13 cellular contexts compared by ENCODE assay signal in genomic region chr15:64071931-64072765, GRCh38.
DNase-seq lines count a peak whose midpoint lies in the region; ATAC-seq and TF ChIP-seq lines count a peak whose summit lies in the region.
"Had no signal": no experiment of that assay in that cellular context is flagged by ENCODE, and none has a peak within 500 bp of the region (broad histone marks: within the 10 kb centered on the region; RNA-seq: fewer than 3 reads in every experiment).

No MANE protein-coding gene starts in this region.

- H3K4me3 ChIP-seq in adipocyte (ENCODE audit: low read length) (peak overlapping the region; percentile 17), fibroblast of pulmonary artery (replicated peaks; ENCODE audit: low read depth, low read length) (no peak overlapping the region), skin epidermis (no peak overlapping the region)
- H3K4me3 ChIP-seq: thoracic aorta had no signal

- no peak for TF ChIP-seq CTCF in fibroblast of pulmonary artery (IDR thresholded peaks at IDR 0.05; ENCODE audit: low read length, missing control alignments)

- H3K9ac ChIP-seq in adipocyte (ENCODE audit: low read length): peak overlapping the region; percentile 60

- ATAC-seq in HG03520 (IDR thresholded peaks at IDR 0.05; ENCODE audit: unreplicated experiment) (no peak), HG02970 (IDR thresholded peaks at IDR 0.05; ENCODE audit: low FRiP score, unreplicated experiment) (no peak)
- no peak for ATAC-seq in effector memory CD8-positive, alpha-beta T cell (replicated peaks)

- no peaks in the 10 kb centered on the region for H3K27me3 ChIP-seq in adipocyte (replicated peaks; ENCODE audit: control insufficient read depth, insufficient read depth, low read length)
- H3K27me3 ChIP-seq: neutrophil had no signal

- no peak overlapping the region for H3K4me3 Mint-ChIP-seq in effector memory CD8-positive, alpha-beta T cell
- H3K4me3 Mint-ChIP-seq: T-helper 1 cell treated with Interleukin-12 subunit alpha and Interleukin-12 subunit beta and Interleukin-4 antibody, amounts not matched to agents 30 μg/mL and 1 μg/mL, for 36 hours had no signal

- H3K36me3 ChIP-seq in adipocyte (ENCODE audit: control insufficient read depth, insufficient read depth, low read length, severe bottlenecking): peaks cover 15% of the 10 kb centered on the region

- H3K27me3 Mint-ChIP-seq in effector memory CD8-positive, alpha-beta T cell: no peaks in the 10 kb centered on the region

- H3K4me1 ChIP-seq in adipocyte (ENCODE audit: control insufficient read depth, insufficient read depth, low read length): peaks cover 58% of the 10 kb centered on the region

- no peaks in the 10 kb centered on the region for H3K9me3 Mint-ChIP-seq in effector memory CD8-positive, alpha-beta T cell
- H3K9me3 Mint-ChIP-seq: T-helper 1 cell treated with Interleukin-12 subunit alpha and Interleukin-12 subunit beta and Interleukin-4 antibody, amounts not matched to agents 30 μg/mL and 1 μg/mL, for 36 hours had no signal

- H3K27ac Mint-ChIP-seq in effector memory CD8-positive, alpha-beta T cell: no peak overlapping the region
- H3K27ac Mint-ChIP-seq: T-helper 1 cell treated with Interleukin-12 subunit alpha and Interleukin-12 subunit beta and Interleukin-4 antibody, amounts not matched to agents 30 μg/mL and 1 μg/mL, for 36 hours had no signal

- peak; percentile 32 for DNase-seq in ELR (ENCODE audit: low read depth)
- no peak for DNase-seq in adipocyte (ENCODE audit: low read depth)
- DNase-seq in fibroblast of pulmonary artery (ENCODE audit: low read depth): peak; percentile 11
- DNase-seq in DMS153 treated with DMSO at 0.1 percent for 48 hours (lab: John Stamatoyannopoulos, UW; ENCODE audit: unreplicated experiment): no peak
- no peak for DNase-seq in effector memory CD8-positive, alpha-beta T cell
- DNase-seq: Caco-2, NCI-H1092 had no signal

- H3K27ac ChIP-seq in skin epidermis: peak overlapping the region in 17 of 21 experiments; percentile 8 to 78 (median 52)
- H3K27ac ChIP-seq: neutrophil had no signal

- H3K36me3 Mint-ChIP-seq in effector memory CD8-positive, alpha-beta T cell (ENCODE audit: insufficient read depth): peaks cover 19% of the 10 kb centered on the region

- no peaks in the 10 kb centered on the region for H3K9me3 ChIP-seq in adipocyte (ENCODE audit: control insufficient read depth, low read length)
- H3K9me3 ChIP-seq: Caco-2, neutrophil, thoracic aorta had no signal

- peaks cover 6 to 9% of the 10 kb centered on the region in 2 donors for H3K4me1 Mint-ChIP-seq in effector memory CD8-positive, alpha-beta T cell (ENCODE audit: low read depth in 2 of 2)

Comparison
In these comparisons a context has a peak if more than half of its experiments do, and no peak if none do; other contexts are left out.
1. DNase-seq: peak in ELR (single experiment) and fibroblast of pulmonary artery (single experiment); none in adipocyte (single experiment), DMS153 treated with DMSO at 0.1 percent for 48 hours (single experiment) and effector memory CD8-positive, alpha-beta T cell (0 of 3).